ENCODE assay signal across 8 cellular contexts in genomic region chr12:53995311-53996187, GRCh38. TPM values are rescaled to one million over a fixed set of nuclear protein-coding genes. Genes with fewer than 3 reads are reported as not detected.
DNase-seq lines count a peak whose midpoint lies in the region; ATAC-seq and TF ChIP-seq lines count a peak whose summit lies in the region.

No MANE protein-coding gene starts in this region.

- H3K27me3 ChIP-seq in BLaER1 (peaks cover 100% of the 10 kb centered on the region), HUES64 (ENCODE audit: insufficient read depth, low read length) (peaks cover 100% of the 10 kb centered on the region)

- no peak overlapping the region for H3K27ac ChIP-seq in BLaER1
- H3K27ac ChIP-seq in HUES64 (ENCODE audit: low read depth, low read length) = no peak overlapping the region

- H4K20me1 ChIP-seq in BLaER1 = peaks cover 98% of the 10 kb centered on the region

- peak; percentile 50 to 54 for DNase-seq in activated T-cell treated with anti-CD3 and anti-CD28 coated beads, Interleukin-2, amount 50 U/mL, for 48 hours
- DNase-seq in stimulated activated CD8-positive, alpha-beta memory T cell treated with anti-CD3 and anti-CD28 coated beads, Interleukin-4, amount 100 ng/mL, for 48 hours = peak; percentile 52
- DNase-seq in inferior parietal cortex (ENCODE audit: extremely low spot score) (no peak), posterior cingulate gyrus (no peak)

- intact Hi-C loops in posterior cingulate gyrus (cut with DNase I) = no loop called here

- peaks cover 5% of the 10 kb centered on the region; the same call in 1 of the 2 replicates for H3K9me3 ChIP-seq in BLaER1
- H3K9me3 ChIP-seq in HUES64 (ENCODE audit: insufficient read depth, low read depth, low read length) = no peaks in the 10 kb centered on the region
- H3K9me3 ChIP-seq in iPS-18c (ENCODE audit: control insufficient read depth, insufficient read depth, low read length) = peaks cover 3% of the 10 kb centered on the region

- peak overlapping the region; percentile 37; the same call in 1 of the 2 replicates for H3K4me2 ChIP-seq in BLaER1

- no peak for TF ChIP-seq POLR2A in GM18505 (IDR thresholded peaks at IDR 0.05; ENCODE audit: borderline replicate concordance, extremely low read depth, insufficient read depth, insufficient read length)

- ATAC-seq in GM18505 (IDR thresholded peaks at IDR 0.05; ENCODE audit: unreplicated experiment) = no peak

- no peaks in the 10 kb centered on the region for H3K36me3 ChIP-seq in BLaER1
- H3K36me3 ChIP-seq in HUES64 (ENCODE audit: insufficient read depth, low read length) = no peaks in the 10 kb centered on the region

- H3K4me3 ChIP-seq in BLaER1 (no peak overlapping the region), HUES64 (ENCODE audit: low read length) (peak overlapping the region; percentile 33), iPS-18c (ENCODE audit: insufficient read depth, low read depth, low read length) (0 out of 2 replicates have a peak overlapping the region, but pooled peaks have one; percentile 9)

- no peaks in the 10 kb centered on the region for H3K4me1 ChIP-seq in BLaER1
- peaks cover 5% of the 10 kb centered on the region; the same call in 1 of the 2 replicates for H3K4me1 ChIP-seq in HUES64 (ENCODE audit: insufficient read depth, low read length)

- 3% methylated on average over 50 of the region's 50 CpGs for WGBS in HUES64

- H3K9ac ChIP-seq in BLaER1 (no peak overlapping the region), HUES64 (ENCODE audit: low read depth, low read length) (no peak overlapping the region)

RNA-seq across cellular contexts. Expression of gene HOXC9, which starts 4.4 kb away (rescaled TPM):
- polyA plus RNA-seq in HUES64 (2013, experiment 1 of 2) = 0.70 TPM
- 0.70 TPM for polyA plus RNA-seq in HUES64 (2013, experiment 2 of 2)

RNA-seq across cellular contexts. Expression of gene HOXC10, which starts 10.6 kb away (rescaled TPM):
- 0.75 TPM for polyA plus RNA-seq in HUES64 (2013, experiment 1 of 2)
- 1.3 TPM for polyA plus RNA-seq in HUES64 (2013, experiment 2 of 2)

RNA-seq across cellular contexts. Expression of gene HOXC8, which starts 13.2 kb away (rescaled TPM):
- 0.85 TPM for polyA plus RNA-seq in HUES64 (2013, experiment 1 of 2)
- polyA plus RNA-seq in HUES64 (2013, experiment 2 of 2) = 1.8 TPM

RNA-seq across cellular contexts. Expression of gene HOTAIR, which starts 20.8 kb away (rescaled TPM):
- not detected for polyA plus RNA-seq in HUES64 (2013, experiment 1 of 2)
- 0.13 TPM for polyA plus RNA-seq in HUES64 (2013, experiment 2 of 2)

RNA-seq across cellular contexts. Expression of gene HOXC11, which starts 22.6 kb away (rescaled TPM):
- not detected for polyA plus RNA-seq in HUES64 (2013, experiment 1 of 2)
- polyA plus RNA-seq in HUES64 (2013, experiment 2 of 2) = not detected

Comparison
In these comparisons a context has a peak if more than half of its experiments do, and no peak if none do; other contexts are left out.
1. DNase-seq: peak in activated T-cell treated with anti-CD3 and anti-CD28 coated beads, Interleukin-2, amount 50 U/mL, for 48 hours (2 of 2) and stimulated activated CD8-positive, alpha-beta memory T cell treated with anti-CD3 and anti-CD28 coated beads, Interleukin-4, amount 100 ng/mL, for 48 hours (single experiment); none in inferior parietal cortex (single experiment) and posterior cingulate gyrus (0 of 10).